ENCODE assay signal across 20 cellular contexts in genomic region chr6:12351672-12352071, GRCh38.
"Had no signal": no experiment of that assay in that cellular context is flagged by ENCODE, and none has a peak within 500 bp of the region (broad histone marks: within the 10 kb centered on the region; RNA-seq: fewer than 3 reads in every experiment).

No MANE protein-coding gene starts in this region.

- H3K4me3 Mint-ChIP-seq: activated naive CD4-positive, alpha-beta T cell treated with anti-CD3 and anti-CD28 coated beads, Interleukin-2, amount 50 U/mL, for 24 hours; activated T-cell treated with anti-CD3 and anti-CD28 coated beads, Interleukin-2, amount 50 U/mL, for 72 hours; naive thymus-derived CD8-positive, alpha-beta T cell; stimulated activated naive CD8-positive, alpha-beta T cell treated with anti-CD3 and anti-CD28 coated beads, Interleukin-15, Interleukin-2, amounts not matched to agents 100 ng/mL and 50 ng/mL, for 24 hours had no signal

- H3K9me3 ChIP-seq: psoas muscle had no signal

- H3K4me1 ChIP-seq: breast epithelium, psoas muscle, tibial nerve had no signal

- H3K27ac Mint-ChIP-seq: activated naive CD4-positive, alpha-beta T cell treated with anti-CD3 and anti-CD28 coated beads, Interleukin-2, amount 50 U/mL, for 24 hours; activated T-cell treated with anti-CD3 and anti-CD28 coated beads, Interleukin-2, amount 50 U/mL, for 72 hours; naive thymus-derived CD8-positive, alpha-beta T cell; stimulated activated naive CD8-positive, alpha-beta T cell treated with anti-CD3 and anti-CD28 coated beads, Interleukin-15, Interleukin-2, amounts not matched to agents 100 ng/mL and 50 ng/mL, for 24 hours had no signal

- H3K36me3 ChIP-seq: breast epithelium, tibial nerve had no signal

- DNase-seq: activated CD4-positive, alpha-beta T cell treated with anti-CD3 and anti-CD28 coated beads, Interleukin-2, amount 50 U/mL, for 1 hour; activated effector memory CD4-positive, alpha-beta T cell treated with anti-CD3 and anti-CD28 coated beads, Interleukin-2, amount 50 U/mL, for 16 hours; activated T-cell treated with anti-CD3 and anti-CD28 coated beads, Interleukin-2, amount 50 U/mL, for 72 hours; erythroblast; foreskin melanocyte; glutamatergic neuron; hypothalamus; naive thymus-derived CD8-positive, alpha-beta T cell; psoas muscle; right cardiac atrium; small intestine; stimulated activated CD4-positive, alpha-beta T cell treated with anti-CD3 and anti-CD28 coated beads, Interleukin-15, amount 100 ng/mL, for 24 hours; stimulated activated CD4-positive, alpha-beta T cell treated with anti-CD3 and anti-CD28 coated beads, Interleukin-2, amount 100 ng/mL, for 48 hours; T1000 had no signal

- H3K4me3 ChIP-seq: breast epithelium, coronary artery, psoas muscle, tibial nerve had no signal

- ATAC-seq: activated CD4-positive, CD25-positive, alpha-beta regulatory T cell treated with anti-CD3 and anti-CD28 coated beads, Interleukin-2, amount 50 U/mL, for 24 hours; activated T-cell treated with anti-CD3 and anti-CD28 coated beads, Interleukin-2, amount 50 U/mL, for 72 hours; naive thymus-derived CD8-positive, alpha-beta T cell; psoas muscle; right cardiac atrium had no signal

- H3K27me3 ChIP-seq: breast epithelium, tibial nerve had no signal

- H3K27ac ChIP-seq: breast epithelium, coronary artery, psoas muscle, tibial nerve had no signal

- H3K4me1 Mint-ChIP-seq: activated naive CD4-positive, alpha-beta T cell treated with anti-CD3 and anti-CD28 coated beads, Interleukin-2, amount 50 U/mL, for 24 hours had no signal
